Comparison of ENCODE assay signal across 24 cellular contexts in the genomic region with DNA sequence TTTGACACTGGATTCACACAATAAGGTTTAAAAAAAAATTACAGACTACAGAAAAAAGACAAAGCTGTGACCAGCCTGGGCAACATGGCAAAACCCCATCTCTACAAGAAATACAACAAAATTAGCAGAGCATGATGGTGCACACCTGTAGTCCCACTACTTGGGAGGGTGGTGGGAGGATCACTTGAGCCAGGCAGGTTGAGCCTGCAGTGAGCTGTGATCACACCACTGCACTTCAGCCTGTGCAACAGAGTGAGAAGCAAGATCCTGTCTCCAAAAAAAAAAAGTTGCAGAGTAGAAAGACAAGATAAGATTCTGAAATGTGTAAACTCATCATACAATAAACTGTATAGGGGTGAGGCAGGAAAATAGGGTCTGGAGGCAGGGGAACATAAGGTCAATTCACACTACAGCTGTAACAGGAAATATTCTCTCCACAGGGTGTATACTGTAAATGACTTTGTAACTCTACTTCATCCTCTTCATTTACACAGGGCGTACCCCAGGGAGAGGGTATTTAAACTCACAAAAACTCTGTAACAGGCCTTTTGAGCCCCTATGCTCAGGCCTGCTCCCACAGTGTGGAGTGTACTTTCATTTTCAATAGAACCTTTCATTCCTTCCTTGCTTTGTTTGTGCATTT.
DNase-seq lines count a peak whose midpoint lies in the region; ATAC-seq, FAIRE-seq and TF ChIP-seq lines count a peak whose summit lies in the region.
"Had no signal": no experiment of that assay in that cellular context is flagged by ENCODE, and none has a peak within 500 bp of the region (broad histone marks: within the 10 kb centered on the region; RNA-seq: fewer than 3 reads in every experiment).

No MANE protein-coding gene starts in this region.

- DNase-seq in A673 (ENCODE audit: low spot score): peak; percentile 37
- DNase-seq in GM12878 (ENCODE audit: low read depth, low spot score): no peak
- DNase-seq in nephron progenitor cell: no peak
- DNase-seq in type B pancreatic cell (ENCODE audit: extremely low spot score, unreplicated experiment): no peak
- no peak for DNase-seq in SHP77 treated with DMSO at 0.1 percent for 48 hours (lab: John Stamatoyannopoulos, UW)
- no peak for DNase-seq in activated CD4-positive, alpha-beta T cell treated with anti-CD3 and anti-CD28 coated beads for 1 hour
- DNase-seq: effector memory CD4-positive, alpha-beta T cell; left cardiac atrium; NCI-H1092 treated with DMSO at 0.1 percent for 48 hours; NCI-H2029; NCI-H446; sigmoid colon; SJCRH30; stimulated activated CD4-positive, alpha-beta T cell treated with anti-CD3 and anti-CD28 coated beads, Interleukin-15, amount 100 ng/mL, for 24 hours; upper lobe of right lung; WERI-Rb-1 had no signal

- H3K27me3 Mint-ChIP-seq in nephron progenitor cell (ENCODE audit: low read depth, poor library complexity) (peaks cover 10% of the 10 kb centered on the region), type B pancreatic cell (peaks cover 9% of the 10 kb centered on the region)

- H3K9me3 ChIP-seq in A673 (ENCODE audit: low read depth, low read length, poor library complexity, severe bottlenecking) (no peaks in the 10 kb centered on the region), HUES48 (ENCODE audit: control insufficient read depth, insufficient read depth, low read length) (no peaks in the 10 kb centered on the region; the same call in 1 of the 2 replicates), GM12878 (replicated peaks; ENCODE audit: control insufficient read depth, insufficient read depth, low read length) (no peaks in the 10 kb centered on the region)
- H3K9me3 ChIP-seq: HAP-1, sigmoid colon, SJCRH30, upper lobe of right lung had no signal

- H4K20me1 ChIP-seq in GM12878 (ENCODE audit: control insufficient read depth, insufficient read depth): no peaks in the 10 kb centered on the region

- TF ChIP-seq EP300 in GM12878 (IDR thresholded peaks at IDR 0.05; ENCODE audit: borderline replicate concordance in 1 of 2, control insufficient read depth in 1 of 2, low read depth in 2 of 2, low read length in 2 of 2): no peak

- H3K27ac Mint-ChIP-seq in nephron progenitor cell: peak overlapping the region; percentile 21
- no peak overlapping the region for H3K27ac Mint-ChIP-seq in type B pancreatic cell
- H3K27ac Mint-ChIP-seq: T-helper 1 cell treated with Interleukin-12 subunit alpha and Interleukin-12 subunit beta and Interleukin-4 antibody, amounts not matched to agents 30 μg/mL and 1 μg/mL, for 36 hours had no signal

- peak; percentile 64 for ATAC-seq in GM12878
- no peak for ATAC-seq in HG03439 (IDR thresholded peaks at IDR 0.05; ENCODE audit: unreplicated experiment)
- ATAC-seq: activated naive CD4-positive, alpha-beta T cell treated with anti-CD3 and anti-CD28 coated beads, Interleukin-2, amount 50 U/mL, for 72 hours; left cardiac atrium; Panc1; upper lobe of right lung had no signal

- BruUV-seq in A673 (replicated peaks; lab: Mats Ljungman, UMichigan) (no TSS peak), GM12878 (replicated peaks; lab: Mats Ljungman, UMichigan) (no TSS peak)

- SMC1A ChIA-PET in GM12878 (lab: Charles Lee; ENCODE audit: uncharacterized antibody, unreplicated experiment): interaction anchor here (1.1 kb wide), 1 partner anchor 24 kb away, joined by 3 read pairs; no protein-coding TSS in a partner anchor

- no peak overlapping the region for H3K27ac ChIP-seq in A673 (ENCODE audit: low read depth, low read length, poor library complexity, severe bottlenecking)
- H3K27ac ChIP-seq in HUES48 (ENCODE audit: low read depth, low read length): peak overlapping the region; percentile 76
- no peak overlapping the region for H3K27ac ChIP-seq in GM12878 (ENCODE audit: control insufficient read depth, insufficient read depth)
- H3K27ac ChIP-seq: parathyroid adenoma, sigmoid colon, SJCRH30, upper lobe of right lung, WERI-Rb-1 had no signal

- H2AFZ ChIP-seq in GM12878 (ENCODE audit: control insufficient read depth, low read depth, low read length): no peak overlapping the region
- H2AFZ ChIP-seq: parathyroid adenoma had no signal

- H3K4me3 Mint-ChIP-seq in nephron progenitor cell: no peak overlapping the region
- no peak overlapping the region for H3K4me3 Mint-ChIP-seq in type B pancreatic cell
- H3K4me3 Mint-ChIP-seq: T-helper 1 cell treated with Interleukin-12 subunit alpha and Interleukin-12 subunit beta and Interleukin-4 antibody, amounts not matched to agents 30 μg/mL and 1 μg/mL, for 36 hours had no signal

- H3K4me2 ChIP-seq in GM12878 (ENCODE audit: control insufficient read depth, insufficient read depth): no peak overlapping the region

- POLR2A ChIA-PET in A673 (lab: Charles Lee; ENCODE audit: low non-redundant PET): no interaction called here
- POLR2A ChIA-PET in GM12878 (lab: Charles Lee): no interaction called here

- H3K4me1 Mint-ChIP-seq in nephron progenitor cell (peaks cover 8% of the 10 kb centered on the region), type B pancreatic cell (ENCODE audit: unreplicated experiment) (peaks cover 8% of the 10 kb centered on the region)

- intact Hi-C loops in A673 (cut with micrococcal nuclease; ENCODE audit: unreplicated experiment): no loop called here
- intact Hi-C loops in GM12878 (cut with micrococcal nuclease; ENCODE audit: unreplicated experiment): no loop called here

- in situ Hi-C loops in GM12878 (cut with MboI): no loop called here

- peak; percentile 27 for FAIRE-seq in GM12878 (lab: Jason Lieb, UNC)
- FAIRE-seq: astrocyte had no signal

- peaks cover 10% of the 10 kb centered on the region for H3K4me1 ChIP-seq in A673 (ENCODE audit: insufficient read depth, low read length, poor library complexity, severe bottlenecking)
- peaks cover 20% of the 10 kb centered on the region for H3K4me1 ChIP-seq in HUES48 (ENCODE audit: control insufficient read depth, insufficient read depth, low read length)
- H3K4me1 ChIP-seq in GM12878 (ENCODE audit: control insufficient read depth, insufficient read depth, low read length): no peaks in the 10 kb centered on the region
- H3K4me1 ChIP-seq: parathyroid adenoma, sigmoid colon, SJCRH30, upper lobe of right lung had no signal

- no peaks in the 10 kb centered on the region for H3K36me3 ChIP-seq in A673 (ENCODE audit: insufficient read depth, low read length, poor library complexity, severe bottlenecking)
- H3K36me3 ChIP-seq in HUES48 (ENCODE audit: control insufficient read depth, insufficient read depth, low read length): no peaks in the 10 kb centered on the region
- no peaks in the 10 kb centered on the region for H3K36me3 ChIP-seq in GM12878 (ENCODE audit: control insufficient read depth in 2 of 2, insufficient read depth in 2 of 2, low read length in 1 of 2)
- H3K36me3 ChIP-seq: HAP-1, sigmoid colon, SJCRH30, upper lobe of right lung, WERI-Rb-1 had no signal

- no peak for TF ChIP-seq RAD21 in GM12878 (IDR thresholded peaks at IDR 0.05; ENCODE audit: insufficient read depth, low read depth, low read length)

- TF ChIP-seq CTCF in A673 (conservative IDR thresholded peaks at IDR 0.05; ENCODE audit: low read depth, low read length) (no peak), GM12878 (IDR thresholded peaks at IDR 0.05 in 2 of 3, conservative IDR thresholded peaks at IDR 0.05 in 1 of 3; ENCODE audit: control insufficient read depth in 2 of 3, extremely low read depth in 1 of 3, insufficient read depth in 1 of 3, low read depth in 3 of 3, low read length in 3 of 3) (no peak), nephron progenitor cell (IDR thresholded peaks at IDR 0.05) (no peak), type B pancreatic cell (conservative IDR thresholded peaks at IDR 0.05) (no peak)

- no peaks in the 10 kb centered on the region for H3K79me2 ChIP-seq in GM12878 (ENCODE audit: control insufficient read depth, insufficient read depth, low read length)
- H3K79me2 ChIP-seq: parathyroid adenoma had no signal

- no peak overlapping the region for H3K4me3 ChIP-seq in A673 (ENCODE audit: low read depth, low read length, poor library complexity, severe bottlenecking)
- no peak overlapping the region for H3K4me3 ChIP-seq in HUES48 (ENCODE audit: low read depth, low read length)
- no peak overlapping the region for H3K4me3 ChIP-seq in GM12878
- H3K4me3 ChIP-seq: HAP-1, sigmoid colon, SJCRH30, upper lobe of right lung had no signal

- H3K27me3 ChIP-seq in A673 (replicated peaks; ENCODE audit: insufficient read depth, low read depth, low read length, poor library complexity) (no peaks in the 10 kb centered on the region), HUES48 (ENCODE audit: control insufficient read depth, insufficient read depth, low read length) (no peaks in the 10 kb centered on the region), GM12878 (replicated peaks in 1 of 2; ENCODE audit: control insufficient read depth in 2 of 2, insufficient read depth in 2 of 2, low read length in 1 of 2) (no peaks in the 10 kb centered on the region)
- H3K27me3 ChIP-seq: sigmoid colon, SJCRH30, upper lobe of right lung had no signal

- WGBS in GM12878 (ENCODE audit: insufficient coverage, insufficient replicate concordance, low lambda C conversion rate, missing lambda C conversion rate): 0% methylated on average over 1 of the region's 1 CpG

- H3K9me3 Mint-ChIP-seq in nephron progenitor cell (peaks cover 6% of the 10 kb centered on the region), type B pancreatic cell (no peaks in the 10 kb centered on the region)
- H3K9me3 Mint-ChIP-seq: activated naive CD4-positive, alpha-beta T cell treated with anti-CD3 and anti-CD28 coated beads, Interleukin-2, amount 50 U/mL, for 72 hours; T-helper 1 cell treated with Interleukin-12 subunit alpha and Interleukin-12 subunit beta and Interleukin-4 antibody, amounts not matched to agents 30 μg/mL and 1 μg/mL, for 36 hours had no signal

- TF ChIP-seq POLR2A in GM12878 (IDR thresholded peaks at IDR 0.05; ENCODE audit: low read depth, low read length): no peak

- RAD21 ChIA-PET in GM12878 (lab: Charles Lee; ENCODE audit: unreplicated experiment): interaction anchor here (1.1 kb wide), 1 partner anchor 10 kb away, joined by 3 read pairs; no protein-coding TSS in a partner anchor

- CTCF ChIA-PET in A673 (lab: Charles Lee) (no interaction called here), GM12878 (lab: Yijun Ruan, JAX) (interaction anchor here (2.7 kb wide), 1 partner anchor 24 kb away, joined by 9 read pairs; no protein-coding TSS in a partner anchor)

- H3K9ac ChIP-seq in HUES48 (ENCODE audit: low read depth, low read length) (no peak overlapping the region), GM12878 (ENCODE audit: control insufficient read depth, insufficient read depth, low read length) (no peak overlapping the region)
- H3K9ac ChIP-seq: parathyroid adenoma had no signal

- H3K36me3 Mint-ChIP-seq in nephron progenitor cell (ENCODE audit: low read depth) (peaks cover 3% of the 10 kb centered on the region), type B pancreatic cell (peaks cover 3% of the 10 kb centered on the region)
- H3K36me3 Mint-ChIP-seq: activated naive CD4-positive, alpha-beta T cell treated with anti-CD3 and anti-CD28 coated beads, Interleukin-2, amount 50 U/mL, for 72 hours had no signal

TF ChIP-seq in GM12878, 131 proteins besides CTCF, POLR2A, EP300 and RAD21 (continues in another document):
- TF ChIP-seq NR2F1 (conservative IDR thresholded peaks at IDR 0.05): no peak
- TF ChIP-seq IKZF2 (IDR thresholded peaks at IDR 0.05): no peak
- TF ChIP-seq NFXL1 (IDR thresholded peaks at IDR 0.05; ENCODE audit: borderline replicate concordance): no peak
- TF ChIP-seq IKZF1 (conservative IDR thresholded peaks at IDR 0.05): no peak
- no peak for TF ChIP-seq SREBF2 (IDR thresholded peaks at IDR 0.05; ENCODE audit: low read length)
